Comparison of ENCODE assay signal across 17 cellular contexts in the genomic region with DNA sequence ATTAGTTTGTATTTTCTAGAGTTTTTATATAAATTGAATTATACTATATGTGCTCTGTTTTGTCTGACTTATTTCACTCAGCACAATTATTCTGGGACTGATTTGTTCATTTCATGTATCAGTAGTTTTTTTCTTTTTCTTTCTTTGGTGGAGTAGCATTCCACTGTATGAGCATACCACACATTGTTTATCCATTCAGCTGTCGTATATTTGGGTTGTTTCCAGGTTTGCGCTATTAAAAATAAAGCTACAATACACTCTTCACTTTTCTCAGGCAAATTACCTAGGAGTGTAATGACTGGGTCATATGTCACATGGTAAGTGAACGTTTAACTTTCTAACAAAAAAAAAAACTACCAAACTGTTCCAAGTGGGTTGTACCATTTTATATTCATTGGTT. TPM values are rescaled to one million over a fixed set of nuclear protein-coding genes. Genes with fewer than 3 reads are reported as not detected.
A peak's percentile ranks its signal among the peaks of the same experiment; 100 is the strongest.
DNase-seq lines count a peak whose midpoint lies in the region; ATAC-seq and TF ChIP-seq lines count a peak whose summit lies in the region.
"Had no signal": no experiment of that assay in that cellular context is flagged by ENCODE, and none has a peak within 500 bp of the region (broad histone marks: within the 10 kb centered on the region; RNA-seq: fewer than 3 reads in every experiment).

No MANE protein-coding gene starts in this region.

- TF ChIP-seq CTCF in choroid plexus epithelial cell (conservative IDR thresholded peaks at IDR 0.05; ENCODE audit: low read depth, low read length) (no peak), fibroblast of the aortic adventitia (IDR thresholded peaks at IDR 0.05; ENCODE audit: insufficient read depth, low read length) (no peak)

- DNase-seq in EH (ENCODE audit: low read depth) = peak; percentile 33
- peak; percentile 18 for DNase-seq in NCI-H226
- peak; percentile 50 for DNase-seq in choroid plexus epithelial cell (ENCODE audit: low read depth)
- DNase-seq in fibroblast of the aortic adventitia (ENCODE audit: low read depth) = peak; percentile 48
- no peak for DNase-seq in middle frontal gyrus (ENCODE audit: extremely low spot score, low spot score)
- no peak for DNase-seq in stimulated activated naive CD4-positive, alpha-beta T cell (lab: John Stamatoyannopoulos, UW)
- no peak for DNase-seq in NCI-H2107 (lab: John Stamatoyannopoulos, UW)
- DNase-seq: AML-193; CD4-positive, alpha-beta memory T cell; DMS79 treated with DMSO at 0.1 percent for 48 hours; EL; GOT3; H7 had no signal

- ATAC-seq in HG03095 (IDR thresholded peaks at IDR 0.05; ENCODE audit: unreplicated experiment) = no peak
- ATAC-seq: A549, GM12878, HCT116 had no signal

- H3K4me3 ChIP-seq in choroid plexus epithelial cell (ENCODE audit: low read depth, low read length) = no peak overlapping the region
- no peak overlapping the region for H3K4me3 ChIP-seq in fibroblast of the aortic adventitia (ENCODE audit: low read depth, low read length)
- H3K4me3 ChIP-seq: A549, GM12878 had no signal

RNA-seq across cellular contexts. Expression of gene OTUD4, which starts 9.6 kb away (rescaled TPM):
- 36.1 and 45.1 TPM in 2 replicates for total RNA-seq in fibroblast of the aortic adventitia (ENCODE audit: low replicate concordance)

Comparison
In these comparisons a context has a peak if more than half of its experiments do, and no peak if none do; other contexts are left out.
1. DNase-seq: peak in EH (single experiment), NCI-H226 (single experiment), choroid plexus epithelial cell (single experiment) and fibroblast of the aortic adventitia (single experiment); none in middle frontal gyrus (single experiment), stimulated activated naive CD4-positive, alpha-beta T cell (0 of 6) and NCI-H2107 (single experiment).